In the genomic region with DNA sequence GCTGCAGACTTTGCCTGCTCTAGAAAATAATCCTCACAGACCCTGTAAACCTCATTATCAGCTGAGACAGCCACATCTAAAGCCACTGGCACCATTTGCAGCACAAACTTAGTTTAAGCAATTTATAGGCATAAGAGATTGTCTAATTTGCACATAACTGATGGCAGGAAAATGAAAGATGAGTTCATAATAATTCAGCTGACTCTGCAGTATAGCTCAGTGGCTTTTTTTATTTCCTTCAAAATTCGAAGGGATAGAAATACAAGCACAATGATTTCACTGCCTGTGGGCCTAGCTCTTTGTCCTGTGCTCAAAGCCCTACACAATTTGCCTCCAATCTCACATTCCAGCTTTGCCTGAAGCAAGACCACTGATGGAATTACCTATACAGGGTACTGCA, we compare ENCODE assay signal across 3 cellular contexts.
TF ChIP-seq lines count a peak whose summit lies in the region.

No MANE protein-coding gene starts in this region.

TF ChIP-seq in HepG2, 621 proteins besides CTCF, POLR2A, EP300 and RAD21:
- TF ChIP-seq MAFF (IDR thresholded peaks at IDR 0.05; ENCODE audit: low read depth, low read length) (peak; percentile 88), MAFK (conservative IDR thresholded peaks at IDR 0.05 in 1 of 2, IDR thresholded peaks at IDR 0.05 in 1 of 2; ENCODE audit: low read length in 2 of 2) (peak; percentile 85 to 92), ZNF644 (CRISPR knock-in tag; IDR thresholded peaks at IDR 0.05; ENCODE audit: low read depth) (no peak)
- TF ChIP-seq, protein P1, sequence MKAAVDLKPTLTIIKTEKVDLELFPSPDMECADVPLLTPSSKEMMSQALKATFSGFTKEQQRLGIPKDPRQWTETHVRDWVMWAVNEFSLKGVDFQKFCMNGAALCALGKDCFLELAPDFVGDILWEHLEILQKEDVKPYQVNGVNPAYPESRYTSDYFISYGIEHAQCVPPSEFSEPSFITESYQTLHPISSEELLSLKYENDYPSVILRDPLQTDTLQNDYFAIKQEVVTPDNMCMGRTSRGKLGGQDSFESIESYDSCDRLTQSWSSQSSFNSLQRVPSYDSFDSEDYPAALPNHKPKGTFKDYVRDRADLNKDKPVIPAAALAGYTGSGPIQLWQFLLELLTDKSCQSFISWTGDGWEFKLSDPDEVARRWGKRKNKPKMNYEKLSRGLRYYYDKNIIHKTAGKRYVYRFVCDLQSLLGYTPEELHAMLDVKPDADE (CRISPR knock-in tag; IDR thresholded peaks at IDR 0.05) = no peak
- TF ChIP-seq, protein P2, sequence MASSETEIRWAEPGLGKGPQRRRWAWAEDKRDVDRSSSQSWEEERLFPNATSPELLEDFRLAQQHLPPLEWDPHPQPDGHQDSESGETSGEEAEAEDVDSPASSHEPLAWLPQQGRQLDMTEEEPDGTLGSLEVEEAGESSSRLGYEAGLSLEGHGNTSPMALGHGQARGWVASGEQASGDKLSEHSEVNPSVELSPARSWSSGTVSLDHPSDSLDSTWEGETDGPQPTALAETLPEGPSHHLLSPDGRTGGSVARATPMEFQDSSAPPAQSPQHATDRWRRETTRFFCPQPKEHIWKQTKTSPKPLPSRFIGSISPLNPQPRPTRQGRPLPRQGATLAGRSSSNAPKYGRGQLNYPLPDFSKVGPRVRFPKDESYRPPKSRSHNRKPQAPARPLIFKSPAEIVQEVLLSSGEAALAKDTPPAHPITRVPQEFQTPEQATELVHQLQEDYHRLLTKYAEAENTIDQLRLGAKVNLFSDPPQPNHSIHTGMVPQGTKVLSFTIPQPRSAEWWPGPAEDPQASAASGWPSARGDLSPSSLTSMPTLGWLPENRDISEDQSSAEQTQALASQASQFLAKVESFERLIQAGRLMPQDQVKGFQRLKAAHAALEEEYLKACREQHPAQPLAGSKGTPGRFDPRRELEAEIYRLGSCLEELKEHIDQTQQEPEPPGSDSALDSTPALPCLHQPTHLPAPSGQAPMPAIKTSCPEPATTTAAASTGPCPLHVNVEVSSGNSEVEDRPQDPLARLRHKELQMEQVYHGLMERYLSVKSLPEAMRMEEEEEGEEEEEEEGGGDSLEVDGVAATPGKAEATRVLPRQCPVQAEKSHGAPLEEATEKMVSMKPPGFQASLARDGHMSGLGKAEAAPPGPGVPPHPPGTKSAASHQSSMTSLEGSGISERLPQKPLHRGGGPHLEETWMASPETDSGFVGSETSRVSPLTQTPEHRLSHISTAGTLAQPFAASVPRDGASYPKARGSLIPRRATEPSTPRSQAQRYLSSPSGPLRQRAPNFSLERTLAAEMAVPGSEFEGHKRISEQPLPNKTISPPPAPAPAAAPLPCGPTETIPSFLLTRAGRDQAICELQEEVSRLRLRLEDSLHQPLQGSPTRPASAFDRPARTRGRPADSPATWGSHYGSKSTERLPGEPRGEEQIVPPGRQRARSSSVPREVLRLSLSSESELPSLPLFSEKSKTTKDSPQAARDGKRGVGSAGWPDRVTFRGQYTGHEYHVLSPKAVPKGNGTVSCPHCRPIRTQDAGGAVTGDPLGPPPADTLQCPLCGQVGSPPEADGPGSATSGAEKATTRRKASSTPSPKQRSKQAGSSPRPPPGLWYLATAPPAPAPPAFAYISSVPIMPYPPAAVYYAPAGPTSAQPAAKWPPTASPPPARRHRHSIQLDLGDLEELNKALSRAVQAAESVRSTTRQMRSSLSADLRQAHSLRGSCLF (CRISPR knock-in tag; IDR thresholded peaks at IDR 0.05; ENCODE audit: borderline replicate concordance) = no peak

TF ChIP-seq in IMR-90, 13 proteins besides CTCF, POLR2A, EP300 and RAD21:
- TF ChIP-seq, protein P3, sequence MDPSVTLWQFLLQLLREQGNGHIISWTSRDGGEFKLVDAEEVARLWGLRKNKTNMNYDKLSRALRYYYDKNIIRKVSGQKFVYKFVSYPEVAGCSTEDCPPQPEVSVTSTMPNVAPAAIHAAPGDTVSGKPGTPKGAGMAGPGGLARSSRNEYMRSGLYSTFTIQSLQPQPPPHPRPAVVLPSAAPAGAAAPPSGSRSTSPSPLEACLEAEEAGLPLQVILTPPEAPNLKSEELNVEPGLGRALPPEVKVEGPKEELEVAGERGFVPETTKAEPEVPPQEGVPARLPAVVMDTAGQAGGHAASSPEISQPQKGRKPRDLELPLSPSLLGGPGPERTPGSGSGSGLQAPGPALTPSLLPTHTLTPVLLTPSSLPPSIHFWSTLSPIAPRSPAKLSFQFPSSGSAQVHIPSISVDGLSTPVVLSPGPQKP (IDR thresholded peaks at IDR 0.05; ENCODE audit: borderline replicate concordance, low read depth, low read length) = no peak
- TF ChIP-seq FOS (IDR thresholded peaks at IDR 0.05; ENCODE audit: low read depth, low read length) (no peak), MAFK (IDR thresholded peaks at IDR 0.05; ENCODE audit: low read depth, low read length) (peak; percentile 76), RCOR1 (IDR thresholded peaks at IDR 0.05; ENCODE audit: insufficient replicate concordance, low read length) (no peak), NFE2L2 (IDR thresholded peaks at IDR 0.05; ENCODE audit: low read depth, low read length) (no peak), CHD1 (IDR thresholded peaks at IDR 0.05; ENCODE audit: low read depth, low read length) (no peak), BHLHE40 (IDR thresholded peaks at IDR 0.05; ENCODE audit: low read depth, low read length) (no peak)
- TF ChIP-seq, protein P4, sequence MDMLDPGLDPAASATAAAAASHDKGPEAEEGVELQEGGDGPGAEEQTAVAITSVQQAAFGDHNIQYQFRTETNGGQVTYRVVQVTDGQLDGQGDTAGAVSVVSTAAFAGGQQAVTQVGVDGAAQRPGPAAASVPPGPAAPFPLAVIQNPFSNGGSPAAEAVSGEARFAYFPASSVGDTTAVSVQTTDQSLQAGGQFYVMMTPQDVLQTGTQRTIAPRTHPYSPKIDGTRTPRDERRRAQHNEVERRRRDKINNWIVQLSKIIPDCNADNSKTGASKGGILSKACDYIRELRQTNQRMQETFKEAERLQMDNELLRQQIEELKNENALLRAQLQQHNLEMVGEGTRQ (IDR thresholded peaks at IDR 0.05; ENCODE audit: low read depth, low read length) = no peak
TF ChIP-seq in IMR-90: peak in this region for 1.

TF ChIP-seq in neural cell, 6 proteins besides CTCF, POLR2A, EP300 and RAD21 (continued from another document):
- TF ChIP-seq EZH2 (IDR thresholded peaks at IDR 0.05; ENCODE audit: borderline replicate concordance, insufficient read depth, low read length, poor library complexity, severe bottlenecking) (no peak), MXI1 (conservative IDR thresholded peaks at IDR 0.05; ENCODE audit: poor library complexity, severe bottlenecking) (no peak), POLR2AphosphoS5 (IDR thresholded peaks at IDR 0.05) (no peak)
- TF ChIP-seq, protein P5, sequence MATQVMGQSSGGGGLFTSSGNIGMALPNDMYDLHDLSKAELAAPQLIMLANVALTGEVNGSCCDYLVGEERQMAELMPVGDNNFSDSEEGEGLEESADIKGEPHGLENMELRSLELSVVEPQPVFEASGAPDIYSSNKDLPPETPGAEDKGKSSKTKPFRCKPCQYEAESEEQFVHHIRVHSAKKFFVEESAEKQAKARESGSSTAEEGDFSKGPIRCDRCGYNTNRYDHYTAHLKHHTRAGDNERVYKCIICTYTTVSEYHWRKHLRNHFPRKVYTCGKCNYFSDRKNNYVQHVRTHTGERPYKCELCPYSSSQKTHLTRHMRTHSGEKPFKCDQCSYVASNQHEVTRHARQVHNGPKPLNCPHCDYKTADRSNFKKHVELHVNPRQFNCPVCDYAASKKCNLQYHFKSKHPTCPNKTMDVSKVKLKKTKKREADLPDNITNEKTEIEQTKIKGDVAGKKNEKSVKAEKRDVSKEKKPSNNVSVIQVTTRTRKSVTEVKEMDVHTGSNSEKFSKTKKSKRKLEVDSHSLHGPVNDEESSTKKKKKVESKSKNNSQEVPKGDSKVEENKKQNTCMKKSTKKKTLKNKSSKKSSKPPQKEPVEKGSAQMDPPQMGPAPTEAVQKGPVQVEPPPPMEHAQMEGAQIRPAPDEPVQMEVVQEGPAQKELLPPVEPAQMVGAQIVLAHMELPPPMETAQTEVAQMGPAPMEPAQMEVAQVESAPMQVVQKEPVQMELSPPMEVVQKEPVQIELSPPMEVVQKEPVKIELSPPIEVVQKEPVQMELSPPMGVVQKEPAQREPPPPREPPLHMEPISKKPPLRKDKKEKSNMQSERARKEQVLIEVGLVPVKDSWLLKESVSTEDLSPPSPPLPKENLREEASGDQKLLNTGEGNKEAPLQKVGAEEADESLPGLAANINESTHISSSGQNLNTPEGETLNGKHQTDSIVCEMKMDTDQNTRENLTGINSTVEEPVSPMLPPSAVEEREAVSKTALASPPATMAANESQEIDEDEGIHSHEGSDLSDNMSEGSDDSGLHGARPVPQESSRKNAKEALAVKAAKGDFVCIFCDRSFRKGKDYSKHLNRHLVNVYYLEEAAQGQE (IDR thresholded peaks at IDR 0.05; ENCODE audit: borderline replicate concordance) = no peak
